Comparison of ENCODE assay signal across 1 cellular context in genomic region chr7:48144291-48144768, GRCh38.
TF ChIP-seq lines count a peak whose summit lies in the region.

No MANE protein-coding gene starts in this region.

TF ChIP-seq in HepG2, 621 proteins besides CTCF, POLR2A, EP300 and RAD21 (continued from another document and continues in another):
- TF ChIP-seq, protein P1, sequence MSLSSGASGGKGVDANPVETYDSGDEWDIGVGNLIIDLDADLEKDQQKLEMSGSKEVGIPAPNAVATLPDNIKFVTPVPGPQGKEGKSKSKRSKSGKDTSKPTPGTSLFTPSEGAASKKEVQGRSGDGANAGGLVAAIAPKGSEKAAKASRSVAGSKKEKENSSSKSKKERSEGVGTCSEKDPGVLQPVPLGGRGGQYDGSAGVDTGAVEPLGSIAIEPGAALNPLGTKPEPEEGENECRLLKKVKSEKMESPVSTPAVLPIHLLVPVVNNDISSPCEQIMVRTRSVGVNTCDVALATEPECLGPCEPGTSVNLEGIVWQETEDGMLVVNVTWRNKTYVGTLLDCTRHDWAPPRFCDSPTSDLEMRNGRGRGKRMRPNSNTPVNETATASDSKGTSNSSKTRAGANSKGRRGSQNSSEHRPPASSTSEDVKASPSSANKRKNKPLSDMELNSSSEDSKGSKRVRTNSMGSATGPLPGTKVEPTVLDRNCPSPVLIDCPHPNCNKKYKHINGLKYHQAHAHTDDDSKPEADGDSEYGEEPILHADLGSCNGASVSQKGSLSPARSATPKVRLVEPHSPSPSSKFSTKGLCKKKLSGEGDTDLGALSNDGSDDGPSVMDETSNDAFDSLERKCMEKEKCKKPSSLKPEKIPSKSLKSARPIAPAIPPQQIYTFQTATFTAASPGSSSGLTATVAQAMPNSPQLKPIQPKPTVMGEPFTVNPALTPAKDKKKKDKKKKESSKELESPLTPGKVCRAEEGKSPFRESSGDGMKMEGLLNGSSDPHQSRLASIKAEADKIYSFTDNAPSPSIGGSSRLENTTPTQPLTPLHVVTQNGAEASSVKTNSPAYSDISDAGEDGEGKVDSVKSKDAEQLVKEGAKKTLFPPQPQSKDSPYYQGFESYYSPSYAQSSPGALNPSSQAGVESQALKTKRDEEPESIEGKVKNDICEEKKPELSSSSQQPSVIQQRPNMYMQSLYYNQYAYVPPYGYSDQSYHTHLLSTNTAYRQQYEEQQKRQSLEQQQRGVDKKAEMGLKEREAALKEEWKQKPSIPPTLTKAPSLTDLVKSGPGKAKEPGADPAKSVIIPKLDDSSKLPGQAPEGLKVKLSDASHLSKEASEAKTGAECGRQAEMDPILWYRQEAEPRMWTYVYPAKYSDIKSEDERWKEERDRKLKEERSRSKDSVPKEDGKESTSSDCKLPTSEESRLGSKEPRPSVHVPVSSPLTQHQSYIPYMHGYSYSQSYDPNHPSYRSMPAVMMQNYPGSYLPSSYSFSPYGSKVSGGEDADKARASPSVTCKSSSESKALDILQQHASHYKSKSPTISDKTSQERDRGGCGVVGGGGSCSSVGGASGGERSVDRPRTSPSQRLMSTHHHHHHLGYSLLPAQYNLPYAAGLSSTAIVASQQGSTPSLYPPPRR (CRISPR knock-in tag; IDR thresholded peaks at IDR 0.05; ENCODE audit: borderline replicate concordance) = peak; percentile 73
- no peak for TF ChIP-seq ZXDC (CRISPR knock-in tag; IDR thresholded peaks at IDR 0.05)
- TF ChIP-seq ZNF550 (CRISPR knock-in tag; IDR thresholded peaks at IDR 0.05; ENCODE audit: borderline replicate concordance) = no peak
- peak; percentile 91; the same call in 1 of the 2 replicates for TF ChIP-seq FOXJ3 (CRISPR knock-in tag; IDR thresholded peaks at IDR 0.05; ENCODE audit: borderline replicate concordance)
- TF ChIP-seq, protein P2, sequence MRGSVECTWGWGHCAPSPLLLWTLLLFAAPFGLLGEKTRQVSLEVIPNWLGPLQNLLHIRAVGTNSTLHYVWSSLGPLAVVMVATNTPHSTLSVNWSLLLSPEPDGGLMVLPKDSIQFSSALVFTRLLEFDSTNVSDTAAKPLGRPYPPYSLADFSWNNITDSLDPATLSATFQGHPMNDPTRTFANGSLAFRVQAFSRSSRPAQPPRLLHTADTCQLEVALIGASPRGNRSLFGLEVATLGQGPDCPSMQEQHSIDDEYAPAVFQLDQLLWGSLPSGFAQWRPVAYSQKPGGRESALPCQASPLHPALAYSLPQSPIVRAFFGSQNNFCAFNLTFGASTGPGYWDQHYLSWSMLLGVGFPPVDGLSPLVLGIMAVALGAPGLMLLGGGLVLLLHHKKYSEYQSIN (CRISPR knock-in tag; IDR thresholded peaks at IDR 0.05; ENCODE audit: borderline replicate concordance) = no peak
- TF ChIP-seq KDM6A (CRISPR knock-in tag; IDR thresholded peaks at IDR 0.05; ENCODE audit: low read depth) = peak; percentile 88; the same call in 1 of the 2 replicates
- TF ChIP-seq ZNF503 (CRISPR knock-in tag; IDR thresholded peaks at IDR 0.05) = peak; percentile 84
- TF ChIP-seq TAF15 (IDR thresholded peaks at IDR 0.05; ENCODE audit: low read depth, low read length, poor library complexity, severe bottlenecking) = no peak
- TF ChIP-seq BCL6 (CRISPR knock-in tag; IDR thresholded peaks at IDR 0.05) = peak; percentile 94
- TF ChIP-seq DDIT3 (CRISPR knock-in tag; IDR thresholded peaks at IDR 0.05) = no peak
- TF ChIP-seq ZNF160 (CRISPR knock-in tag; IDR thresholded peaks at IDR 0.05) = 0 out of 2 replicates have a peak, but pooled peaks have one; percentile 50
- no peak for TF ChIP-seq CCAR2 (optimal IDR thresholded peaks at IDR 0.05; ENCODE audit: low read depth, low read length)
- no peak for TF ChIP-seq TP53 (CRISPR knock-in tag; conservative IDR thresholded peaks at IDR 0.05)
- peak; percentile 26; the same call in 1 of the 2 replicates for TF ChIP-seq KLF6 (CRISPR knock-in tag; IDR thresholded peaks at IDR 0.05)
- TF ChIP-seq DR1 (CRISPR knock-in tag; IDR thresholded peaks at IDR 0.05) = 0 out of 2 replicates have a peak, but pooled peaks have one; percentile 27
- no peak for TF ChIP-seq IRF1 (CRISPR knock-in tag; IDR thresholded peaks at IDR 0.05; ENCODE audit: low read depth)
- no peak for TF ChIP-seq ZNF138 (CRISPR knock-in tag; IDR thresholded peaks at IDR 0.05; ENCODE audit: low read depth)
- TF ChIP-seq, protein P3, sequence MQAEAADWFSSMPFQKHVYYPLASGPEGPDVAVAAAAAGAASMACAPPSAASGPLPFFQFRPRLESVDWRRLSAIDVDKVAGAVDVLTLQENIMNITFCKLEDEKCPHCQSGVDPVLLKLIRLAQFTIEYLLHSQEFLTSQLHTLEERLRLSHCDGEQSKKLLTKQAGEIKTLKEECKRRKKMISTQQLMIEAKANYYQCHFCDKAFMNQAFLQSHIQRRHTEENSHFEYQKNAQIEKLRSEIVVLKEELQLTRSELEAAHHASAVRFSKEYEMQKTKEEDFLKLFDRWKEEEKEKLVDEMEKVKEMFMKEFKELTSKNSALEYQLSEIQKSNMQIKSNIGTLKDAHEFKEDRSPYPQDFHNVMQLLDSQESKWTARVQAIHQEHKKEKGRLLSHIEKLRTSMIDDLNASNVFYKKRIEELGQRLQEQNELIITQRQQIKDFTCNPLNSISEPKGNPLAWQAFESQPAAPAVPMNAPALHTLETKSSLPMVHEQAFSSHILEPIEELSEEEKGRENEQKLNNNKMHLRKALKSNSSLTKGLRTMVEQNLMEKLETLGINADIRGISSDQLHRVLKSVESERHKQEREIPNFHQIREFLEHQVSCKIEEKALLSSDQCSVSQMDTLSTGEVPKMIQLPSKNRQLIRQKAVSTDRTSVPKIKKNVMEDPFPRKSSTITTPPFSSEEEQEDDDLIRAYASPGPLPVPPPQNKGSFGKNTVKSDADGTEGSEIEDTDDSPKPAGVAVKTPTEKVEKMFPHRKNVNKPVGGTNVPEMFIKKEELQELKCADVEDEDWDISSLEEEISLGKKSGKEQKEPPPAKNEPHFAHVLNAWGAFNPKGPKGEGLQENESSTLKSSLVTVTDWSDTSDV (CRISPR knock-in tag; IDR thresholded peaks at IDR 0.05) = no peak
- peak; percentile 52; the same call in 1 of the 2 replicates for TF ChIP-seq CCDC6 (CRISPR knock-in tag; IDR thresholded peaks at IDR 0.05)
- no peak for TF ChIP-seq ZSCAN21 (CRISPR knock-in tag; IDR thresholded peaks at IDR 0.05; ENCODE audit: borderline replicate concordance)
- TF ChIP-seq RBM39 (IDR thresholded peaks at IDR 0.05; ENCODE audit: low read depth, low read length, poor library complexity, severe bottlenecking) = no peak
- TF ChIP-seq TCF12 (IDR thresholded peaks at IDR 0.05) = no peak
- TF ChIP-seq TCF12 (CRISPR knock-in tag; IDR thresholded peaks at IDR 0.05) = peak; percentile 83
- TF ChIP-seq BHLHE40 (IDR thresholded peaks at IDR 0.05; ENCODE audit: low read length) = no peak
- TF ChIP-seq ZBTB42 (CRISPR knock-in tag; IDR thresholded peaks at IDR 0.05) = no peak
- peak; percentile 33 for TF ChIP-seq ASH2L (IDR thresholded peaks at IDR 0.05; ENCODE audit: insufficient read length, low read depth, low read length)
- TF ChIP-seq TCF7 (IDR thresholded peaks at IDR 0.05; ENCODE audit: low read depth) = peak; percentile 48; the same call in 1 of the 2 replicates
- TF ChIP-seq MBNL3 (CRISPR knock-in tag; conservative IDR thresholded peaks at IDR 0.05) = no peak
- TF ChIP-seq TEAD2 (CRISPR knock-in tag; IDR thresholded peaks at IDR 0.05) = no peak
- TF ChIP-seq EED (CRISPR knock-in tag; IDR thresholded peaks at IDR 0.05) = no peak
- 0 out of 2 replicates have a peak, but pooled peaks have one; percentile 76 for TF ChIP-seq MIER3 (CRISPR knock-in tag; IDR thresholded peaks at IDR 0.05; ENCODE audit: borderline replicate concordance)
- TF ChIP-seq, protein P4, sequence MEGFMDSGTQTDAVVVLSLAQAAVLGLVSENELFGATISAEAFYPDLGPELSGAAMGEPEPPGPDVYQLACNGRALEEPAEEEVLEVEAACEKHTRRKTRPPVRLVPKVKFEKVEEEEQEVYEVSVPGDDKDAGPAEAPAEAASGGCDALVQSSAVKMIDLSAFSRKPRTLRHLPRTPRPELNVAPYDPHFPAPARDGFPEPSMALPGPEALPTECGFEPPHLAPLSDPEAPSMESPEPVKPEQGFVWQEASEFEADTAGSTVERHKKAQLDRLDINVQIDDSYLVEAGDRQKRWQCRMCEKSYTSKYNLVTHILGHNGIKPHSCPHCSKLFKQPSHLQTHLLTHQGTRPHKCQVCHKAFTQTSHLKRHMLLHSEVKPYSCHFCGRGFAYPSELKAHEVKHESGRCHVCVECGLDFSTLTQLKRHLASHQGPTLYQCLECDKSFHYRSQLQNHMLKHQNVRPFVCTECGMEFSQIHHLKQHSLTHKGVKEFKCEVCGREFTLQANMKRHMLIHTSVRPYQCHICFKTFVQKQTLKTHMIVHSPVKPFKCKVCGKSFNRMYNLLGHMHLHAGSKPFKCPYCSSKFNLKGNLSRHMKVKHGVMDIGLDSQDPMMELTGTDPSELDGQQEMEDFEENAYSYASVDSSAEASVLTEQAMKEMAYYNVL (CRISPR knock-in tag; IDR thresholded peaks at IDR 0.05; ENCODE audit: borderline replicate concordance) = peak; percentile 50; the same call in 1 of the 2 replicates
- TF ChIP-seq, protein P5, sequence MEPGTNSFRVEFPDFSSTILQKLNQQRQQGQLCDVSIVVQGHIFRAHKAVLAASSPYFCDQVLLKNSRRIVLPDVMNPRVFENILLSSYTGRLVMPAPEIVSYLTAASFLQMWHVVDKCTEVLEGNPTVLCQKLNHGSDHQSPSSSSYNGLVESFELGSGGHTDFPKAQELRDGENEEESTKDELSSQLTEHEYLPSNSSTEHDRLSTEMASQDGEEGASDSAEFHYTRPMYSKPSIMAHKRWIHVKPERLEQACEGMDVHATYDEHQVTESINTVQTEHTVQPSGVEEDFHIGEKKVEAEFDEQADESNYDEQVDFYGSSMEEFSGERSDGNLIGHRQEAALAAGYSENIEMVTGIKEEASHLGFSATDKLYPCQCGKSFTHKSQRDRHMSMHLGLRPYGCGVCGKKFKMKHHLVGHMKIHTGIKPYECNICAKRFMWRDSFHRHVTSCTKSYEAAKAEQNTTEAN (CRISPR knock-in tag; conservative IDR thresholded peaks at IDR 0.05) = 0 out of 2 replicates have a peak, but pooled peaks have one; percentile 69
- 0 out of 2 replicates have a peak, but pooled peaks have one; percentile 18 for TF ChIP-seq ZSCAN31 (CRISPR knock-in tag; IDR thresholded peaks at IDR 0.05; ENCODE audit: low read depth)
- no peak for TF ChIP-seq ZNF552 (CRISPR knock-in tag; IDR thresholded peaks at IDR 0.05; ENCODE audit: borderline replicate concordance)
- TF ChIP-seq MAFK (conservative IDR thresholded peaks at IDR 0.05 in 1 of 2, IDR thresholded peaks at IDR 0.05 in 1 of 2; ENCODE audit: low read length in 2 of 2) = no peak
- TF ChIP-seq MTA1 (CRISPR knock-in tag; IDR thresholded peaks at IDR 0.05; ENCODE audit: borderline replicate concordance) = no peak
- peak; percentile 96 for TF ChIP-seq HNF4A (CRISPR knock-in tag; IDR thresholded peaks at IDR 0.05)
- no peak for TF ChIP-seq ZKSCAN5 (CRISPR knock-in tag; IDR thresholded peaks at IDR 0.05)
- TF ChIP-seq FOXA1 (IDR thresholded peaks at IDR 0.05) = peak; percentile 84
- TF ChIP-seq FOXA1 (CRISPR knock-in tag; IDR thresholded peaks at IDR 0.05) = peak; percentile 92
- TF ChIP-seq ZBTB7A (CRISPR knock-in tag; IDR thresholded peaks at IDR 0.05) = no peak
- TF ChIP-seq ZFP41 (CRISPR knock-in tag; IDR thresholded peaks at IDR 0.05; ENCODE audit: borderline replicate concordance) = no peak
- peak; percentile 60; the same call in 1 of the 2 replicates for TF ChIP-seq KMT2B (CRISPR knock-in tag; IDR thresholded peaks at IDR 0.05)
- no peak for TF ChIP-seq ZFP62 (CRISPR knock-in tag; IDR thresholded peaks at IDR 0.05)
